ENCODE assay signal across 14 cellular contexts in the genomic region with DNA sequence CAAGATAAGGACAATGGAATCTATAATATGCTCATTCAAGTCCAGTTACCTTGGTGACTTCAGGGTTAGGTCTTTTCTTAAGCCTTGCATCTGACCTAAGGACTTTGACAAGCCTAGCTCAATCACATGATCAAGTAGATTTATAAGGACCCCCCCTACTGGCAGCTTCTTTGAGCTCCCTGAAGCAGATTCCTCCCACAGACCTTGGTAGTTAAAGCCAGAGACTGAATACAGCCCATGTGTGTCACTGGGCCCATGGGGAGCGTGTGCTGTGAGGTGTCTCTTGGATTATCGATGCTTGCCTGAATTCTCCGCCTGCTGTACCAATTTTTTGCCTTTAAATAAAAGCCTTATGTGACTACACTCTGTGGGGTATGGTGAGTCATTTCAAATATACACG.
DNase-seq lines count a peak whose midpoint lies in the region; TF ChIP-seq lines count a peak whose summit lies in the region.
"Had no signal": no experiment of that assay in that cellular context is flagged by ENCODE, and none has a peak within 500 bp of the region (broad histone marks: within the 10 kb centered on the region; RNA-seq: fewer than 3 reads in every experiment).

No MANE protein-coding gene starts in this region.

- TF ChIP-seq CTCF in OCI-LY7 (conservative IDR thresholded peaks at IDR 0.05; ENCODE audit: low read length) (peak; percentile 59), GM13976 (IDR thresholded peaks at IDR 0.05; ENCODE audit: borderline replicate concordance, control extremely low read depth, extremely low read depth, insufficient read depth, missing control alignments) (no peak)

- H3K9me2 ChIP-seq in GM23248 (ENCODE audit: insufficient read depth) = no peaks in the 10 kb centered on the region
- no peaks in the 10 kb centered on the region for H3K9me2 ChIP-seq in OCI-LY7 (ENCODE audit: insufficient read depth, low read length)

- H3K4me3 ChIP-seq in GM23248 = no peak overlapping the region
- H3K4me3 ChIP-seq in OCI-LY7 (ENCODE audit: low read depth, low read length, poor library complexity, severe bottlenecking) = no peak overlapping the region
- H3K4me3 ChIP-seq: A549, SJSA1, skin epidermis had no signal

- POLR2A ChIA-PET in OCI-LY7 (lab: Charles Lee) = no interaction called here

- no peaks in the 10 kb centered on the region for H3K36me3 ChIP-seq in GM23248 (ENCODE audit: low read depth)
- no peaks in the 10 kb centered on the region for H3K36me3 ChIP-seq in OCI-LY7 (ENCODE audit: insufficient read depth, low read length)
- H3K36me3 ChIP-seq: SJSA1 had no signal

- no TSS peak for BruUV-seq in OCI-LY7 (replicated peaks; lab: Mats Ljungman, UMichigan)

- DNase-seq in DMS53 (lab: John Stamatoyannopoulos, UW) (peak; percentile 31), DMS53 treated with DMSO at 0.1 percent for 48 hours (lab: John Stamatoyannopoulos, UW; ENCODE audit: unreplicated experiment) (no peak), GM23248 (peak; percentile 3), OCI-LY7 (ENCODE audit: low spot score) (peak; percentile 12), iPS DF 4.7 (ENCODE audit: extremely low read depth, low spot score) (peak; percentile 33), GM13976 (ENCODE audit: low spot score) (no peak), NCI-H1048 (lab: John Stamatoyannopoulos, UW) (no peak), NOMO-1 (lab: John Stamatoyannopoulos, UW; ENCODE audit: unreplicated experiment in 2 of 2) (no peak)
- DNase-seq: activated CD4-positive, alpha-beta memory T cell treated with anti-CD3 and anti-CD28 coated beads, Interleukin-2, amount 10 ng/mL, durations not matched to agents 7 days and 5 days; amniotic stem cell; NCI-H1105 treated with DMSO at 0.1 percent for 48 hours had no signal

- H3K4me2 ChIP-seq in GM23248 (ENCODE audit: unreplicated experiment) (no peak overlapping the region), OCI-LY7 (ENCODE audit: low read length) (no peak overlapping the region)
- H3K4me2 ChIP-seq: A549 had no signal

- in situ Hi-C loops in GM23248 (cut with MboI) = no loop called here
- in situ Hi-C loops in GM13976 (cut with MboI; ENCODE audit: low sequenced_read_pairs, unreplicated experiment) = no loop called here

- H3K27me3 ChIP-seq in GM23248 (replicated peaks; ENCODE audit: insufficient read depth) = no peaks in the 10 kb centered on the region
- H3K27me3 ChIP-seq: SJSA1 had no signal

- 72 to 73% methylated on average over 4 of the region's 4 CpGs for WGBS in GM23248 (ENCODE audit: low coverage in 1 of 2, low lambda C conversion rate in 2 of 2, missing lambda C conversion rate in 2 of 2), 2 experiments

- no peaks in the 10 kb centered on the region for H3K9me3 ChIP-seq in GM23248 (ENCODE audit: low read depth)
- no peaks in the 10 kb centered on the region for H3K9me3 ChIP-seq in OCI-LY7 (ENCODE audit: low read length)
- H3K9me3 ChIP-seq: A549, SJSA1 had no signal

- no peak overlapping the region for H3K9ac ChIP-seq in GM23248

- no peak overlapping the region for H2AFZ ChIP-seq in GM23248
- H2AFZ ChIP-seq in OCI-LY7 (ENCODE audit: low read length) = no peak overlapping the region

- CTCF ChIA-PET in OCI-LY7 (lab: Charles Lee; ENCODE audit: unreplicated experiment) = no interaction called here

- H3K4me1 ChIP-seq in GM23248 (ENCODE audit: insufficient read depth) (no peaks in the 10 kb centered on the region), OCI-LY7 (ENCODE audit: insufficient read depth, low read length, poor library complexity, severe bottlenecking) (no peaks in the 10 kb centered on the region)
- H3K4me1 ChIP-seq: A549, SJSA1 had no signal

- H3F3A ChIP-seq in GM23248 (ENCODE audit: insufficient read depth) = no peaks in the 10 kb centered on the region

- H3K27ac ChIP-seq in GM23248 (no peak overlapping the region), OCI-LY7 (ENCODE audit: low read depth, low read length, poor library complexity, severe bottlenecking) (no peak overlapping the region)
- H3K27ac ChIP-seq: A549, SJSA1, skin epidermis had no signal

- intact Hi-C loops in OCI-LY7 (cut with micrococcal nuclease; ENCODE audit: unreplicated experiment) = no loop called here

- H4K20me1 ChIP-seq in GM23248 (ENCODE audit: insufficient read depth) (no peaks in the 10 kb centered on the region), OCI-LY7 (ENCODE audit: insufficient read depth, low read length) (no peaks in the 10 kb centered on the region)

- H3K79me2 ChIP-seq in GM23248 (ENCODE audit: insufficient read depth) = no peaks in the 10 kb centered on the region
- no peaks in the 10 kb centered on the region for H3K79me2 ChIP-seq in OCI-LY7 (ENCODE audit: insufficient read depth, low read depth, low read length)

Comparison
In these comparisons a context has a peak if more than half of its experiments do, and no peak if none do; other contexts are left out.
1. DNase-seq: peak in DMS53 (single experiment), GM23248 (single experiment), OCI-LY7 (single experiment) and iPS DF 4.7 (single experiment); none in DMS53 treated with DMSO at 0.1 percent for 48 hours (single experiment), GM13976 (single experiment), NCI-H1048 (single experiment) and NOMO-1 (0 of 2).